Comparison of ENCODE assay signal across 15 cellular contexts in genomic region chr3:80785475-80785874, GRCh38.
DNase-seq lines count a peak whose midpoint lies in the region; ATAC-seq and TF ChIP-seq lines count a peak whose summit lies in the region.
"Had no signal": no experiment of that assay in that cellular context is flagged by ENCODE, and none has a peak within 500 bp of the region (broad histone marks: within the 10 kb centered on the region; RNA-seq: fewer than 3 reads in every experiment).

No MANE protein-coding gene starts in this region.

- TF ChIP-seq CTCF in GM12865 (IDR thresholded peaks at IDR 0.05; ENCODE audit: insufficient read depth, low read depth, low read length, missing control alignments) (peak; percentile 7), LNCaP clone FGC (IDR thresholded peaks at IDR 0.05; ENCODE audit: control insufficient read depth, extremely low read depth, insufficient read depth) (peak; percentile 38), VCaP (conservative IDR thresholded peaks at IDR 0.05) (peak; percentile 61), liver (IDR thresholded peaks at IDR 0.05; ENCODE audit: low read depth, low read length, missing input control) (peak; percentile 40)

- H3K9ac ChIP-seq in liver (ENCODE audit: low read depth in 1 of 2, low read length in 2 of 2), result no peak overlapping the region

- ATAC-seq in HG03139 (IDR thresholded peaks at IDR 0.05; ENCODE audit: unreplicated experiment) (no peak), GM19452 (IDR thresholded peaks at IDR 0.05; ENCODE audit: unreplicated experiment) (no peak)

- H3K4me1 ChIP-seq in liver (ENCODE audit: control insufficient read depth in 4 of 4, insufficient read depth in 4 of 4, low read length in 3 of 4), result no peaks in the 10 kb centered on the region
- H3K4me1 ChIP-seq: stomach had no signal

- H3K4me3 ChIP-seq in GM12865 (ENCODE audit: low read depth, low read length) (no peak overlapping the region), LNCaP clone FGC (ENCODE audit: low read depth, low read length) (no peak overlapping the region), liver (ENCODE audit: low read depth in 1 of 3, low read length in 3 of 3) (no peak overlapping the region)
- H3K4me3 ChIP-seq: stomach had no signal

- no peak for DNase-seq in GM12865 (ENCODE audit: low read depth)
- DNase-seq in LNCaP clone FGC (ENCODE audit: low read depth), result no peak
- no peak for DNase-seq in COLO829 (ENCODE audit: low spot score)
- DNase-seq in NCI-H1436 treated with DMSO at 0.1 percent for 48 hours (lab: John Stamatoyannopoulos, UW), result no peak
- DNase-seq: activated CD4-positive, alpha-beta memory T cell treated with anti-CD3 and anti-CD28 coated beads, Interleukin-2, amount 10 ng/mL, durations not matched to agents 7 days and 5 days; activated naive CD4-positive, alpha-beta T cell treated with anti-CD3 and anti-CD28 coated beads, Interleukin-2, amount 50 U/mL, for 16 hours; cortex of kidney; foreskin melanocyte; stimulated activated CD4-positive, alpha-beta T cell treated with anti-CD3 and anti-CD28 coated beads, Interleukin-4, amount 100 ng/mL, for 1 hour; stomach; T-helper 1 cell had no signal

- H3K27ac ChIP-seq in VCaP, result no peak overlapping the region
- H3K27ac ChIP-seq in liver (ENCODE audit: low read depth in 1 of 2, low read length in 2 of 2), result no peak overlapping the region
- H3K27ac ChIP-seq: stomach had no signal

- TF ChIP-seq RAD21 in liver (IDR thresholded peaks at IDR 0.05), result peak; percentile 49 to 65

- no peaks in the 10 kb centered on the region for H3K27me3 ChIP-seq in liver (ENCODE audit: control insufficient read depth in 4 of 4, insufficient read depth in 4 of 4, low read length in 3 of 4)
- H3K27me3 ChIP-seq: stomach had no signal

- H3K9me3 ChIP-seq in liver (ENCODE audit: control insufficient read depth in 4 of 4, low read length in 3 of 4), result no peaks in the 10 kb centered on the region
- H3K9me3 ChIP-seq: stomach had no signal

- 42% methylated on average over 3 of the region's 3 CpGs for WGBS in liver

- H3K36me3 ChIP-seq in liver (ENCODE audit: control insufficient read depth in 4 of 4, insufficient read depth in 3 of 4, low read depth in 1 of 4, low read length in 3 of 4), result no peaks in the 10 kb centered on the region
- H3K36me3 ChIP-seq: stomach had no signal

TF ChIP-seq in liver, 16 proteins besides CTCF, POLR2A, EP300 and RAD21:
- TF ChIP-seq TAF1 (conservative IDR thresholded peaks at IDR 0.05), result no peak

Comparison
In these comparisons a context has a peak if more than half of its experiments do, and no peak if none do; other contexts are left out.
1. CTCF ChIP-seq: peak in every context shown above with its lines; median percentile 61 in VCaP; 40 in liver; 38 in LNCaP clone FGC; 7 in GM12865.